Comparison of ENCODE assay signal across 8 cellular contexts in genomic region chr3:158918008-158918407, GRCh38.
DNase-seq lines count a peak whose midpoint lies in the region; ATAC-seq, FAIRE-seq and TF ChIP-seq lines count a peak whose summit lies in the region.

No MANE protein-coding gene starts in this region.

- DNase-seq in heart left ventricle (peak in 1 of 5 donors; percentile 38), right atrium auricular region (ENCODE audit: low spot score) (no peak), HT1080 (ENCODE audit: low read depth) (peak; percentile 97), RPMI7951 (ENCODE audit: low read depth) (peak; percentile 90), endothelial cell of umbilical vein (ENCODE audit: low read depth, low spot score) (peak; percentile 83), neural progenitor cell (ENCODE audit: low spot score) (peak; percentile 79)
- DNase-seq in CD4-positive, alpha-beta T cell, result no peak

- H3K4me3 Mint-ChIP-seq in neural progenitor cell, result no peak overlapping the region
- H3K4me3 Mint-ChIP-seq in CD4-positive, alpha-beta T cell, result no peak overlapping the region

- TF ChIP-seq CTCF in heart left ventricle (IDR thresholded peaks at IDR 0.05) (peak; percentile 9 to 57 (median 43)), right atrium auricular region (IDR thresholded peaks at IDR 0.05) (peak in 1 of 2 donors; percentile 62), endothelial cell of umbilical vein (IDR thresholded peaks at IDR 0.05; ENCODE audit: extremely low read depth in 1 of 2, insufficient read depth in 1 of 2, low read depth in 1 of 2, low read length in 2 of 2) (peak; percentile 82 to 84), neural progenitor cell (IDR thresholded peaks at IDR 0.05) (peak; percentile 74)
- TF ChIP-seq CTCF in CD4-positive, alpha-beta T cell (IDR thresholded peaks at IDR 0.05), result no peak

- no peaks in the 10 kb centered on the region for H3F3A ChIP-seq in neural progenitor cell (ENCODE audit: low read depth)

- no TSS peak for BruUV-seq in endothelial cell of umbilical vein (replicated peaks; lab: Mats Ljungman, UMichigan)

- dilution Hi-C loops in endothelial cell of umbilical vein (cut with MboI; ENCODE audit: extremely low pct_ligation_motif_present, low sequenced_read_pairs), result loop anchor here (25.0 kb wide), 1 partner anchor 344 kb away; no protein-coding TSS in a partner anchor

- TF ChIP-seq POLR2A in heart left ventricle (IDR thresholded peaks at IDR 0.05), result no peak
- TF ChIP-seq POLR2A in endothelial cell of umbilical vein (IDR thresholded peaks at IDR 0.05; ENCODE audit: low read depth, low read length), result no peak

- H3K4me1 Mint-ChIP-seq in neural progenitor cell, result no peaks in the 10 kb centered on the region
- H3K4me1 Mint-ChIP-seq in CD4-positive, alpha-beta T cell (ENCODE audit: low read depth), result no peaks in the 10 kb centered on the region

- H3K9ac ChIP-seq in endothelial cell of umbilical vein (replicated peaks; ENCODE audit: extremely low read depth, insufficient read depth, low read length) (peak overlapping the region; percentile 5), neural progenitor cell (no peak overlapping the region)

- H3K9me3 ChIP-seq in heart left ventricle (no peaks in the 10 kb centered on the region), right atrium auricular region (no peaks in the 10 kb centered on the region), endothelial cell of umbilical vein (replicated peaks; ENCODE audit: control insufficient read depth, insufficient read depth, low read length) (no peaks in the 10 kb centered on the region), neural progenitor cell (ENCODE audit: low read depth) (no peaks in the 10 kb centered on the region)
- H3K9me3 ChIP-seq in CD4-positive, alpha-beta T cell (ENCODE audit: control insufficient read depth, low read length), result no peaks in the 10 kb centered on the region

- H3K9me1 ChIP-seq in endothelial cell of umbilical vein (replicated peaks; ENCODE audit: control insufficient read depth, extremely low read depth, insufficient read depth, low read length), result no peaks in the 10 kb centered on the region

- H3K4me3 ChIP-seq in heart left ventricle, result no peak overlapping the region
- no peak overlapping the region for H3K4me3 ChIP-seq in right atrium auricular region
- H3K4me3 ChIP-seq in endothelial cell of umbilical vein (replicated peaks in 1 of 3; ENCODE audit: insufficient read depth in 1 of 3, low read depth in 1 of 3, low read length in 3 of 3), result no peak overlapping the region
- H3K4me3 ChIP-seq in neural progenitor cell, result no peak overlapping the region

- CTCF ChIA-PET in endothelial cell of umbilical vein (lab: Charles Lee), result interaction anchor here (0.6 to 6.2 kb wide), 19 partner anchors 10 to 341 kb away, joined by 3 to 135 read pairs (median 4); partner anchors contain the start of gene MFSD1
- CTCF ChIA-PET in CD4-positive, alpha-beta T cell (lab: Charles Lee), result no interaction called here

- POLR2A ChIA-PET in endothelial cell of umbilical vein (lab: Charles Lee), result interaction anchor here (0.7 kb wide), 1 partner anchor 272 kb away, joined by 3 read pairs; no protein-coding TSS in a partner anchor
- POLR2A ChIA-PET in CD4-positive, alpha-beta T cell (lab: Charles Lee), result no interaction called here

- H3K4me1 ChIP-seq in heart left ventricle (no peaks in the 10 kb centered on the region), right atrium auricular region (no peaks in the 10 kb centered on the region), endothelial cell of umbilical vein (ENCODE audit: control insufficient read depth, extremely low read depth, insufficient read depth, low read length) (peaks cover 4% of the 10 kb centered on the region), neural progenitor cell (no peaks in the 10 kb centered on the region)

- H4K20me1 ChIP-seq in endothelial cell of umbilical vein (replicated peaks; ENCODE audit: control insufficient read depth, extremely low read depth, insufficient read depth, low read length), result no peaks in the 10 kb centered on the region
- H4K20me1 ChIP-seq in neural progenitor cell (ENCODE audit: low read depth), result no peaks in the 10 kb centered on the region

- H3K27ac Mint-ChIP-seq in neural progenitor cell, result no peak overlapping the region
- H3K27ac Mint-ChIP-seq in CD4-positive, alpha-beta T cell, result no peak overlapping the region

- H3K27ac ChIP-seq in heart left ventricle (no peak overlapping the region), right atrium auricular region (no peak overlapping the region), endothelial cell of umbilical vein (ENCODE audit: insufficient read depth, low read depth, low read length) (peak overlapping the region; percentile 61), neural progenitor cell (no peak overlapping the region)
- H3K27ac ChIP-seq in CD4-positive, alpha-beta T cell (ENCODE audit: low read depth, low read length), result no peak overlapping the region

- H2AFZ ChIP-seq in endothelial cell of umbilical vein (ENCODE audit: low read depth, low read length), result peak overlapping the region; percentile 89
- peak overlapping the region; percentile 81 for H2AFZ ChIP-seq in neural progenitor cell (replicated peaks)

- no peaks in the 10 kb centered on the region for H3K36me3 ChIP-seq in heart left ventricle
- no peaks in the 10 kb centered on the region for H3K36me3 ChIP-seq in right atrium auricular region
- no peaks in the 10 kb centered on the region for H3K36me3 ChIP-seq in endothelial cell of umbilical vein (ENCODE audit: control insufficient read depth in 2 of 2, extremely low read depth in 1 of 2, insufficient read depth in 2 of 2, low read length in 2 of 2)
- H3K36me3 ChIP-seq in neural progenitor cell, result no peaks in the 10 kb centered on the region

- H3K9me3 Mint-ChIP-seq in neural progenitor cell, result no peaks in the 10 kb centered on the region
- H3K9me3 Mint-ChIP-seq in CD4-positive, alpha-beta T cell, result no peaks in the 10 kb centered on the region

- no peaks in the 10 kb centered on the region for H3K27me3 Mint-ChIP-seq in neural progenitor cell (ENCODE audit: insufficient read depth, low read depth)
- H3K27me3 Mint-ChIP-seq in CD4-positive, alpha-beta T cell, result peaks cover 4% of the 10 kb centered on the region

- H3K36me3 Mint-ChIP-seq in neural progenitor cell, result no peaks in the 10 kb centered on the region
- H3K36me3 Mint-ChIP-seq in CD4-positive, alpha-beta T cell (ENCODE audit: low read depth), result no peaks in the 10 kb centered on the region

- intact Hi-C loops in heart left ventricle (cut with DNase I), result loop anchor here (2.0 to 5.0 kb wide), 6 partner anchors 71 to 344 kb away; no protein-coding TSS in a partner anchor
- intact Hi-C loops in endothelial cell of umbilical vein (cut with micrococcal nuclease), result loop anchor here (1.0 to 5.0 kb wide), 8 partner anchors 73 to 342 kb away; no protein-coding TSS in a partner anchor
- intact Hi-C loops in CD4-positive, alpha-beta T cell (cut with DNase I, micrococcal nuclease), result no loop called here

- no peaks in the 10 kb centered on the region for H3K79me2 ChIP-seq in endothelial cell of umbilical vein (ENCODE audit: control insufficient read depth, insufficient read depth, low read length)
- no peaks in the 10 kb centered on the region for H3K79me2 ChIP-seq in neural progenitor cell (ENCODE audit: low read depth)

- peak; percentile 97 for FAIRE-seq in endothelial cell of umbilical vein (lab: Jason Lieb, UNC)

- 23 to 29% (median 25%) methylated on average over 3 of the region's 3 CpGs for WGBS in heart left ventricle, 4 donors

- H3K4me2 ChIP-seq in endothelial cell of umbilical vein (ENCODE audit: insufficient read depth, low read length), result peak overlapping the region; percentile 21
- H3K4me2 ChIP-seq in neural progenitor cell, result no peak overlapping the region

- H3K27me3 ChIP-seq in heart left ventricle (no peaks in the 10 kb centered on the region), right atrium auricular region (no peaks in the 10 kb centered on the region), endothelial cell of umbilical vein (ENCODE audit: control insufficient read depth in 2 of 2, insufficient read depth in 2 of 2, low read length in 2 of 2) (no peaks in the 10 kb centered on the region), neural progenitor cell (no peaks in the 10 kb centered on the region)
- no peaks in the 10 kb centered on the region for H3K27me3 ChIP-seq in CD4-positive, alpha-beta T cell (ENCODE audit: control insufficient read depth, insufficient read depth, low read length)

- ATAC-seq in heart left ventricle (peak in 3 of 4 donors; percentile 49 to 67 (median 56)), GM21723 (IDR thresholded peaks at IDR 0.05; ENCODE audit: unreplicated experiment) (peak; percentile 78)
- ATAC-seq in CD4-positive, alpha-beta T cell (ENCODE audit: poor library complexity), result no peak

TF ChIP-seq in endothelial cell of umbilical vein, 7 proteins besides CTCF, POLR2A, EP300 and RAD21:
- TF ChIP-seq FOS (IDR thresholded peaks at IDR 0.05; ENCODE audit: borderline replicate concordance, insufficient read depth, low read length), result peak; percentile 29
- TF ChIP-seq GATA2 (IDR thresholded peaks at IDR 0.05; ENCODE audit: insufficient read depth, insufficient read length, low read depth, low read length), result no peak
- no peak for TF ChIP-seq EZH2 (IDR thresholded peaks at IDR 0.05; ENCODE audit: borderline replicate concordance, low read depth, low read length, severe bottlenecking)
- TF ChIP-seq POLR2AphosphoS5 (IDR thresholded peaks at IDR 0.05; ENCODE audit: insufficient read depth, low read depth, low read length), result no peak

Comparison
In these comparisons a context has a peak if more than half of its experiments do, and no peak if none do; other contexts are left out.
1. DNase-seq: peak in HT1080 (single experiment), RPMI7951 (single experiment), endothelial cell of umbilical vein (single experiment) and neural progenitor cell (single experiment); none in right atrium auricular region (single experiment) and CD4-positive, alpha-beta T cell (0 of 10).
2. intact Hi-C loops: an anchor here in heart left ventricle (2.0 to 5.0 kb wide) and endothelial cell of umbilical vein (1.0 to 5.0 kb wide); none called in CD4-positive, alpha-beta T cell.